Comparison of ENCODE assay signal across 12 cellular contexts in genomic region chr21:37551406-37552355, GRCh38.
A peak's percentile ranks its signal among the peaks of the same experiment; 100 is the strongest.
DNase-seq lines count a peak whose midpoint lies in the region; ATAC-seq, FAIRE-seq and TF ChIP-seq lines count a peak whose summit lies in the region.
"Had no signal": no experiment of that assay in that cellular context is flagged by ENCODE, and none has a peak within 500 bp of the region (broad histone marks: within the 10 kb centered on the region; RNA-seq: fewer than 3 reads in every experiment).

No MANE protein-coding gene starts in this region.

- no TSS peak for BruUV-seq in HepG2 (replicated peaks; lab: Mats Ljungman, UMichigan)

- H3K36me3 Mint-ChIP-seq in T-helper 2 cell treated with Interferon-gamma antibody and Interleukin-4, amounts not matched to agents 5 μg/mL and 100 μg/mL, for 36 hours (ENCODE audit: low read depth) = no peaks in the 10 kb centered on the region

- 9% methylated on average over 11 of the region's 22 CpGs for WGBS in HepG2 (ENCODE audit: low lambda C conversion rate)
- WGBS in upper lobe of left lung, 2 donors = 39 to 55% methylated on average over 9 to 14 of the region's 22 CpGs

- H3K4me1 ChIP-seq in HepG2 (ENCODE audit: insufficient read depth, low read length) (peaks cover 39% of the 10 kb centered on the region), upper lobe of left lung (peaks cover 7 to 23% (median 18%) of the 10 kb centered on the region in 4 donors)

- intact Hi-C loops in HepG2 (cut with micrococcal nuclease; ENCODE audit: unreplicated experiment) = no loop called here

- in situ Hi-C loops in HepG2 (cut with HindIII; ENCODE audit: extremely low pct_ligation_motif_present, low pct_unique_long_range_greater_than_20kb) = no loop called here

- H3K27me3 ChIP-seq in HepG2 (ENCODE audit: control insufficient read depth in 1 of 2, insufficient read depth in 2 of 2, low read length in 2 of 2) (no peaks in the 10 kb centered on the region; a peak in 2 of 5 replicates), upper lobe of left lung (no peaks in the 10 kb centered on the region)

- H3K36me3 ChIP-seq in HepG2 (replicated peaks in 1 of 2; ENCODE audit: control insufficient read depth in 1 of 2, insufficient read depth in 2 of 2, low read length in 2 of 2) (no peaks in the 10 kb centered on the region), upper lobe of left lung (no peaks in the 10 kb centered on the region)

- no peak overlapping the region for H3K27ac ChIP-seq in HepG2 (ENCODE audit: extremely low read length, insufficient read depth, low read length)
- H3K27ac ChIP-seq in upper lobe of left lung = peak overlapping the region in 1 of 4 donors; percentile 30

- H4K20me1 ChIP-seq in HepG2 (ENCODE audit: insufficient read depth, low read length) = no peaks in the 10 kb centered on the region

- DNase-seq in NCI-H748 (lab: John Stamatoyannopoulos, UW; ENCODE audit: unreplicated experiment) (peak; percentile 45), NCI-H748 treated with DMSO at 0.1 percent for 48 hours (lab: John Stamatoyannopoulos, UW) (no peak), amniotic epithelial cell (ENCODE audit: low read depth) (peak; percentile 70), HepG2 (ENCODE audit: low spot score) (peak; percentile 53), upper lobe of left lung (peak; percentile 64 to 75), ecto neural progenitor cell (ENCODE audit: low spot score) (no peak), NCI-H187 treated with DMSO at 0.1 percent for 48 hours (lab: John Stamatoyannopoulos, UW) (no peak)
- DNase-seq in T-helper 2 cell treated with Interferon-gamma antibody and Interleukin-4, amounts not matched to agents 5 μg/mL and 100 μg/mL, for 36 hours (ENCODE audit: low spot score) = no peak
- DNase-seq: activated B cell treated with CpG ODN at 0.5 μM for 24 hours; nephron progenitor cell; NK-92 treated with Interleukin-12 subunit alpha and Interleukin-12 subunit beta, amount 100 ng/mL, for 24 hours had no signal

- H3K4me2 ChIP-seq in HepG2 (ENCODE audit: low read depth, low read length) = peak overlapping the region; percentile 90

- POLR2A ChIA-PET in HepG2 (lab: Yijun Ruan, JAX) = interaction anchor here (2.2 kb wide), 1 partner anchor 13 kb away, joined by 9 read pairs; no protein-coding TSS in a partner anchor

- no peak for TF ChIP-seq EP300 in HepG2 (IDR thresholded peaks at IDR 0.05; ENCODE audit: low read depth in 2 of 2, low read length in 2 of 2)
- TF ChIP-seq EP300 in HepG2 (CRISPR knock-in tag; IDR thresholded peaks at IDR 0.05; ENCODE audit: borderline replicate concordance) = no peak
- no peak for TF ChIP-seq EP300 in upper lobe of left lung (IDR thresholded peaks at IDR 0.05)

- CTCF ChIA-PET in HepG2 (lab: Yijun Ruan, JAX; ENCODE audit: low intra/inter-chr PET ratio, low total read pairs) = no interaction called here

- H2AFZ ChIP-seq in HepG2 (ENCODE audit: low read length) = no peak overlapping the region

- H3K4me3 Mint-ChIP-seq in T-helper 2 cell treated with Interferon-gamma antibody and Interleukin-4, amounts not matched to agents 5 μg/mL and 100 μg/mL, for 36 hours = no peak overlapping the region
- H3K4me3 Mint-ChIP-seq: activated B cell treated with CpG ODN at 0.5 μM for 24 hours; activated naive CD4-positive, alpha-beta T cell treated with anti-CD3 and anti-CD28 coated beads, Interleukin-2, amount 50 U/mL, for 24 hours; nephron progenitor cell had no signal

- TF ChIP-seq RAD21 in HepG2 (CRISPR knock-in tag; IDR thresholded peaks at IDR 0.05) = no peak

- no peak for TF ChIP-seq POLR2A in HepG2 (IDR thresholded peaks at IDR 0.05; ENCODE audit: insufficient read depth in 1 of 2, low read depth in 2 of 2, low read length in 2 of 2)
- no peak for TF ChIP-seq POLR2A in upper lobe of left lung (IDR thresholded peaks at IDR 0.05)

- no peak for FAIRE-seq in HepG2 (lab: Jason Lieb, UNC)

- peak; percentile 92 for ATAC-seq in HepG2
- ATAC-seq in upper lobe of left lung (ENCODE audit: low FRiP score in 2 of 2) = no peak

- no peaks in the 10 kb centered on the region for H3K79me2 ChIP-seq in HepG2 (ENCODE audit: insufficient read depth, low read length)

- H3K27ac Mint-ChIP-seq in T-helper 2 cell treated with Interferon-gamma antibody and Interleukin-4, amounts not matched to agents 5 μg/mL and 100 μg/mL, for 36 hours = no peak overlapping the region
- H3K27ac Mint-ChIP-seq: activated B cell treated with CpG ODN at 0.5 μM for 24 hours; activated naive CD4-positive, alpha-beta T cell treated with anti-CD3 and anti-CD28 coated beads, Interleukin-2, amount 50 U/mL, for 24 hours; nephron progenitor cell had no signal

- H3K4me1 Mint-ChIP-seq in T-helper 2 cell treated with Interferon-gamma antibody and Interleukin-4, amounts not matched to agents 5 μg/mL and 100 μg/mL, for 36 hours (ENCODE audit: low read depth) = peaks cover 11% of the 10 kb centered on the region

- peaks cover 8% of the 10 kb centered on the region for H3K27me3 Mint-ChIP-seq in T-helper 2 cell treated with Interferon-gamma antibody and Interleukin-4, amounts not matched to agents 5 μg/mL and 100 μg/mL, for 36 hours (ENCODE audit: low read depth)

- TF ChIP-seq CTCF in HepG2 (CRISPR knock-in tag; IDR thresholded peaks at IDR 0.05) (no peak), upper lobe of left lung (IDR thresholded peaks at IDR 0.05) (no peak)

- H3K9me3 Mint-ChIP-seq in T-helper 2 cell treated with Interferon-gamma antibody and Interleukin-4, amounts not matched to agents 5 μg/mL and 100 μg/mL, for 36 hours = no peaks in the 10 kb centered on the region
- H3K9me3 Mint-ChIP-seq: activated B cell treated with CpG ODN at 0.5 μM for 24 hours; activated naive CD4-positive, alpha-beta T cell treated with anti-CD3 and anti-CD28 coated beads, Interleukin-2, amount 50 U/mL, for 24 hours; nephron progenitor cell had no signal

- H3K9me3 ChIP-seq in HepG2 (ENCODE audit: low read length) = no peaks in the 10 kb centered on the region
- H3K9me3 ChIP-seq in upper lobe of left lung = no peaks in the 10 kb centered on the region

- peak overlapping the region; percentile 22 to 66 (median 32); a peak in 5 of 6 replicates for H3K4me3 ChIP-seq in HepG2 (replicated peaks in 1 of 3; ENCODE audit: insufficient read depth in 1 of 3, low read depth in 2 of 3, low read length in 3 of 3)
- H3K4me3 ChIP-seq in upper lobe of left lung = no peak overlapping the region

- peak overlapping the region; percentile 21; the same call in 1 of the 2 replicates for H3K9ac ChIP-seq in HepG2 (ENCODE audit: insufficient read depth, low read depth, low read length)

TF ChIP-seq in HepG2, 621 proteins besides CTCF, POLR2A, EP300 and RAD21 (continues in another document):
- no peak for TF ChIP-seq CENPX (CRISPR knock-in tag; IDR thresholded peaks at IDR 0.05)
- no peak for TF ChIP-seq ZNF639 (CRISPR knock-in tag; conservative IDR thresholded peaks at IDR 0.05)
- TF ChIP-seq ZBTB7A (CRISPR knock-in tag; IDR thresholded peaks at IDR 0.05) = no peak
- TF ChIP-seq ZFYVE20 (CRISPR knock-in tag; IDR thresholded peaks at IDR 0.05; ENCODE audit: borderline replicate concordance, low read depth) = no peak
- TF ChIP-seq ZNF709 (CRISPR knock-in tag; IDR thresholded peaks at IDR 0.05) = 0 out of 2 replicates have a peak, but pooled peaks have one; percentile 33
- peak; percentile 53 for TF ChIP-seq ZNF781 (CRISPR knock-in tag; IDR thresholded peaks at IDR 0.05; ENCODE audit: borderline replicate concordance, not compliant biosample characterization)
- TF ChIP-seq MIER2 (CRISPR knock-in tag; IDR thresholded peaks at IDR 0.05) = no peak
- no peak for TF ChIP-seq ZNF616 (CRISPR knock-in tag; IDR thresholded peaks at IDR 0.05; ENCODE audit: low read depth)
- no peak for TF ChIP-seq SIX1 (CRISPR knock-in tag; IDR thresholded peaks at IDR 0.05; ENCODE audit: borderline replicate concordance)
- no peak for TF ChIP-seq RORA (CRISPR knock-in tag; IDR thresholded peaks at IDR 0.05)
- TF ChIP-seq ETV6 (CRISPR knock-in tag; conservative IDR thresholded peaks at IDR 0.05) = no peak
- 0 out of 2 replicates have a peak, but pooled peaks have one; percentile 20 for TF ChIP-seq IRF2 (CRISPR knock-in tag; IDR thresholded peaks at IDR 0.05)
- no peak for TF ChIP-seq ATF3 (CRISPR knock-in tag; IDR thresholded peaks at IDR 0.05)
- TF ChIP-seq RFXAP (CRISPR knock-in tag; IDR thresholded peaks at IDR 0.05; ENCODE audit: borderline replicate concordance) = no peak
- no peak for TF ChIP-seq EEA1 (CRISPR knock-in tag; IDR thresholded peaks at IDR 0.05; ENCODE audit: borderline replicate concordance)
- no peak for TF ChIP-seq ATF2 (CRISPR knock-in tag; IDR thresholded peaks at IDR 0.05)
- TF ChIP-seq ZMYM3 (CRISPR knock-in tag; IDR thresholded peaks at IDR 0.05) = 0 out of 2 replicates have a peak, but pooled peaks have one; percentile 22
- no peak for TF ChIP-seq RBFOX2 (IDR thresholded peaks at IDR 0.05; ENCODE audit: low read depth, low read length)
- TF ChIP-seq GABPB1 (CRISPR knock-in tag; IDR thresholded peaks at IDR 0.05) = peak; percentile 50
- TF ChIP-seq ZFY (CRISPR knock-in tag; IDR thresholded peaks at IDR 0.05) = peak; percentile 69
- no peak for TF ChIP-seq SATB2 (CRISPR knock-in tag; IDR thresholded peaks at IDR 0.05)

Comparison
In these comparisons a context has a peak if more than half of its experiments do, and no peak if none do; other contexts are left out.
1. DNase-seq: peak in NCI-H748 (single experiment), amniotic epithelial cell (single experiment), HepG2 (single experiment) and upper lobe of left lung (2 of 2); none in NCI-H748 treated with DMSO at 0.1 percent for 48 hours (single experiment), T-helper 2 cell treated with Interferon-gamma antibody and Interleukin-4, amounts not matched to agents 5 μg/mL and 100 μg/mL, for 36 hours (single experiment), ecto neural progenitor cell (single experiment) and NCI-H187 treated with DMSO at 0.1 percent for 48 hours (single experiment).
2. H3K4me3 ChIP-seq: peak in HepG2 (3 of 3); none in upper lobe of left lung (0 of 4).